15 cellular contexts compared by ENCODE assay signal in the genomic region with DNA sequence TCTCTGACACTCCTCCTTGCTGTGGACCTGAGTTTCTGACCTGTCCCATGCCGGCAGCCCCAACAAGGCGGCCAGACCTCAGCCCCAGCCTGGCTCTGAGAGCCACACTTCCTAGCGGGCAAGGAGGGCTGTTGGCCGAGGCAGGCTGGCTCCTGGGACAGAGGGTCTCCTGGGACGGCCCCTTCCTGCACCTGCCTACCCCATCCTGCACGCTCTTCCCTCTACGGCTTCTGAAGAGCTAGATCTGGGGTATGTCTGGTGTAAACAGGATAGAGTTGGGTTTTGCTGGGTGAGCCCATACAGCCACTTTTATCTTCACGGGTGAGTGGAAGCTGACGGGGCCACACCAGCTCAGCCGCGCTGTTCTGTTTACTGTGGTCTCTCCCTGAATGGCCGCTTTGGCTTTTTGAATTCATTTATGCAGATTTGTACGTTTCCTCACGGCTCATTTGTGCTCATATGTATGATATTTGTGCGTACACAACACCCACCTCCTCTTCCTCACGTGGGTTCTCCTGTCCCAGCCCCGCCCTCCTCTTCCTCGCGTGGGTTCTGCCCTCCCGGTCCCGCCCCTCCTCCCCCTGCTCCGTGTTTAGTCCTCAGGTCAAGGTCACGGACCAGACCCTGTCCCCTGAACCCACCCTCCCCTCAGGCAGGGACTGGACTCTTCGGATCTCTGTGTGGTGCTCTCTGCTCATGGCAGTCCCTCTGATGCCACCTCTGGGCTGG. TPM values are rescaled to one million over a fixed set of nuclear protein-coding genes. Genes with fewer than 3 reads are reported as not detected.
DNase-seq lines count a peak whose midpoint lies in the region; ATAC-seq, FAIRE-seq and TF ChIP-seq lines count a peak whose summit lies in the region.
"Had no signal": no experiment of that assay in that cellular context is flagged by ENCODE, and none has a peak within 500 bp of the region (broad histone marks: within the 10 kb centered on the region; RNA-seq: fewer than 3 reads in every experiment).

No MANE protein-coding gene starts in this region.

- no peak overlapping the region for H4K8ac ChIP-seq in mesendoderm (ENCODE audit: low read depth, low read length)

- H3K9ac ChIP-seq in HepG2 (ENCODE audit: insufficient read depth, low read depth, low read length) (no peak overlapping the region), mesendoderm (ENCODE audit: low read length) (no peak overlapping the region)

- no peak for TF ChIP-seq RAD21 in HepG2 (CRISPR knock-in tag; IDR thresholded peaks at IDR 0.05)

- H3K4me1 ChIP-seq in HepG2 (ENCODE audit: insufficient read depth, low read length) (peaks cover 80% of the 10 kb centered on the region), upper lobe of right lung (peaks cover 38% of the 10 kb centered on the region), mesendoderm (ENCODE audit: control insufficient read depth, low read depth, low read length) (no peaks in the 10 kb centered on the region)

- H2BK5ac ChIP-seq in mesendoderm (ENCODE audit: low read length), result no peak overlapping the region

- H3K56ac ChIP-seq in mesendoderm (ENCODE audit: low read length), result no peak overlapping the region

- no peak overlapping the region for H3K23ac ChIP-seq in mesendoderm (ENCODE audit: low read length)

- ATAC-seq in Right ventricle myocardium superior (ENCODE audit: poor library complexity) (no peak), left cardiac atrium (no peak), HepG2 (no peak), upper lobe of right lung (no peak), GM21526 (IDR thresholded peaks at IDR 0.05; ENCODE audit: low FRiP score, unreplicated experiment) (no peak)

- no peak overlapping the region for H2AK5ac ChIP-seq in mesendoderm (ENCODE audit: low read length)

- H2BK120ac ChIP-seq in mesendoderm (ENCODE audit: low read depth, low read length), result no peak overlapping the region

- no peak for TF ChIP-seq POLR2A in HepG2 (IDR thresholded peaks at IDR 0.05; ENCODE audit: insufficient read depth in 1 of 2, low read depth in 2 of 2, low read length in 2 of 2)

- intact Hi-C loops in Right ventricle myocardium superior (cut with DNase I), result no loop called here
- intact Hi-C loops in left cardiac atrium (cut with DNase I), result no loop called here
- intact Hi-C loops in HepG2 (cut with micrococcal nuclease; ENCODE audit: unreplicated experiment), result no loop called here
- intact Hi-C loops in upper lobe of right lung (cut with DNase I), result no loop called here

- TF ChIP-seq EP300 in HepG2 (IDR thresholded peaks at IDR 0.05; ENCODE audit: low read depth in 2 of 2, low read length in 2 of 2) (no peak), HepG2 (CRISPR knock-in tag; IDR thresholded peaks at IDR 0.05; ENCODE audit: borderline replicate concordance) (no peak)

- in situ Hi-C loops in HepG2 (cut with HindIII; ENCODE audit: extremely low pct_ligation_motif_present, low pct_unique_long_range_greater_than_20kb), result no loop called here

- H3K18ac ChIP-seq in mesendoderm (ENCODE audit: low read length), result no peak overlapping the region

- no peaks in the 10 kb centered on the region for H3K79me1 ChIP-seq in mesendoderm (ENCODE audit: low read length)

- 48% methylated on average over 19 of the region's 24 CpGs for WGBS in HepG2 (ENCODE audit: low lambda C conversion rate)
- WGBS in mesendoderm (ENCODE audit: extremely low coverage, insufficient coverage, low lambda C conversion rate), result no CpG with 5 or more reads among the region's 24 CpGs

- TF ChIP-seq CTCF in HepG2 (CRISPR knock-in tag; IDR thresholded peaks at IDR 0.05) (no peak), upper lobe of right lung (IDR thresholded peaks at IDR 0.05) (no peak)

- H3K4me2 ChIP-seq in HepG2 (ENCODE audit: low read depth, low read length) (peak overlapping the region; percentile 36; the same call in 1 of the 2 replicates), mesendoderm (ENCODE audit: low read length) (no peak overlapping the region)

- no peak for FAIRE-seq in HepG2 (lab: Jason Lieb, UNC)
- FAIRE-seq: keratinocyte, TTC549 had no signal

- no peaks in the 10 kb centered on the region for H3K27me3 ChIP-seq in HepG2 (ENCODE audit: control insufficient read depth in 1 of 2, insufficient read depth in 2 of 2, low read length in 2 of 2)
- H3K27me3 ChIP-seq in upper lobe of right lung, result no peaks in the 10 kb centered on the region
- H3K27me3 ChIP-seq in mesendoderm (ENCODE audit: insufficient read depth, low read length, poor library complexity), result no peaks in the 10 kb centered on the region

- peak; percentile 18 for DNase-seq in Right ventricle myocardium superior
- no peak for DNase-seq in left cardiac atrium
- peak; percentile 8 to 18 for DNase-seq in activated CD4-positive, alpha-beta T cell treated with anti-CD3 and anti-CD28 coated beads, Interleukin-2, amount 50 U/mL, for 4 hours
- DNase-seq in HepG2 (ENCODE audit: low spot score), result no peak
- peak; percentile 55 for DNase-seq in upper lobe of right lung
- no peak for DNase-seq in mesendoderm
- no peak for DNase-seq in stimulated activated CD4-positive, alpha-beta T cell treated with anti-CD3 and anti-CD28 coated beads, Interleukin-12 subunit alpha, Interleukin-12 subunit beta, amount 100 ng/mL, for 4 hours
- DNase-seq: foreskin melanocyte, MM.1S, natural killer cell had no signal

- no peak overlapping the region for H4K5ac ChIP-seq in mesendoderm (ENCODE audit: low read length)

- no peak overlapping the region for H2BK15ac ChIP-seq in mesendoderm (replicated peaks; ENCODE audit: low read depth)

- H3K27ac ChIP-seq in HepG2 (ENCODE audit: extremely low read length, insufficient read depth, low read length) (no peak overlapping the region), upper lobe of right lung (no peak overlapping the region), mesendoderm (ENCODE audit: low read depth, low read length) (no peak overlapping the region)
- H3K27ac ChIP-seq: HL-60 had no signal

- no peak overlapping the region for H2AFZ ChIP-seq in HepG2 (ENCODE audit: low read length)

- BruUV-seq in HepG2 (replicated peaks; lab: Mats Ljungman, UMichigan), result no TSS peak

- CTCF ChIA-PET in HepG2 (lab: Yijun Ruan, JAX; ENCODE audit: low intra/inter-chr PET ratio, low total read pairs), result no interaction called here

- H3K4me3 ChIP-seq in HepG2 (replicated peaks in 1 of 3; ENCODE audit: insufficient read depth in 1 of 3, low read depth in 2 of 3, low read length in 3 of 3) (no peak overlapping the region), upper lobe of right lung (no peak overlapping the region), mesendoderm (ENCODE audit: low read length) (no peak overlapping the region)
- H3K4me3 ChIP-seq: dorsolateral prefrontal cortex had no signal

- no peak overlapping the region for H3K4ac ChIP-seq in mesendoderm (ENCODE audit: low read depth, low read length)

- POLR2A ChIA-PET in HepG2 (lab: Yijun Ruan, JAX), result interaction anchor here (1.2 to 2.6 kb wide), 5 partner anchors 14 to 149 kb away, joined by 3 to 15 read pairs (median 3); no protein-coding TSS in a partner anchor

- H3K36me3 ChIP-seq in HepG2 (replicated peaks in 1 of 2; ENCODE audit: control insufficient read depth in 1 of 2, insufficient read depth in 2 of 2, low read length in 2 of 2), result no peaks in the 10 kb centered on the region
- H3K36me3 ChIP-seq in upper lobe of right lung, result no peaks in the 10 kb centered on the region
- no peaks in the 10 kb centered on the region for H3K36me3 ChIP-seq in mesendoderm (ENCODE audit: control insufficient read depth, insufficient read depth, low read length)

- no peaks in the 10 kb centered on the region for H3K9me3 ChIP-seq in HepG2 (ENCODE audit: low read length)
- H3K9me3 ChIP-seq in upper lobe of right lung, result no peaks in the 10 kb centered on the region

- no peaks in the 10 kb centered on the region for H4K20me1 ChIP-seq in HepG2 (ENCODE audit: insufficient read depth, low read length)

- H3K79me2 ChIP-seq in HepG2 (ENCODE audit: insufficient read depth, low read length) (no peaks in the 10 kb centered on the region), mesendoderm (ENCODE audit: control insufficient read depth, insufficient read depth, low read length) (no peaks in the 10 kb centered on the region)

TF ChIP-seq in HepG2, 621 proteins besides CTCF, POLR2A, EP300 and RAD21 (continues in another document):
- 0 out of 2 replicates have a peak, but pooled peaks have one; percentile 42 for TF ChIP-seq ZNF691 (CRISPR knock-in tag; IDR thresholded peaks at IDR 0.05; ENCODE audit: borderline replicate concordance, low read depth)

RNA-seq across cellular contexts. Expression of gene POFUT2, which starts 34.7 kb away (rescaled TPM):
- total RNA-seq in Right ventricle myocardium superior (15.3 TPM), left cardiac atrium (10 to 100 TPM; 18.1 to 20.3 TPM), HepG2 (2016; rRNA removed; fragmentation: Illumina TruSeq; extraction: Trizol) (9.8 and 24.0 TPM in 2 replicates), upper lobe of right lung (29.0 TPM)
- 2.9 and 4.1 TPM in 2 replicates for total RNA-seq in HepG2 (2016; cell fraction: cytosol; rRNA removed; fragmentation: Illumina TruSeq; extraction: Trizol; ENCODE audit: low read depth)
- 8.5 and 20.1 TPM in 2 replicates for total RNA-seq in HepG2 (2016; cell fraction: insoluble cytoplasmic fraction; rRNA removed; fragmentation: Illumina TruSeq; extraction: Trizol)
- 7.7 and 7.9 TPM in 2 replicates for total RNA-seq in HepG2 (2016; cell fraction: membrane; rRNA removed; fragmentation: Illumina TruSeq; extraction: Trizol)
- total RNA-seq in HepG2 (2016; cell fraction: nucleus; rRNA removed; fragmentation: Illumina TruSeq; extraction: Trizol), result 29.0 and 30.4 TPM in 2 replicates
- polyA plus RNA-seq in HepG2 (2011; rRNA removed), result 21.7 and 22.8 TPM in 2 replicates
- 14.9 and 16.0 TPM in 2 replicates for polyA plus RNA-seq in HepG2 (2011; cell fraction: cytosol; rRNA removed)
- 67.0 and 84.3 TPM in 2 replicates for polyA plus RNA-seq in HepG2 (2011; cell fraction: nucleus; rRNA removed)
- 25.3 and 34.5 TPM in 2 replicates for polyA plus RNA-seq in HepG2 (2012)
- 3.3 and 3.7 TPM in 2 replicates for polyA plus RNA-seq in HepG2 (2016; cell fraction: cytosol; fragmentation: Illumina TruSeq; extraction: Trizol; ENCODE audit: low read depth)
- polyA plus RNA-seq in HepG2 (2016; cell fraction: insoluble cytoplasmic fraction; fragmentation: Illumina TruSeq; extraction: Trizol; ENCODE audit: low read depth), result 7.8 and 10.0 TPM in 2 replicates
- polyA plus RNA-seq in HepG2 (2016; cell fraction: membrane; fragmentation: Illumina TruSeq; extraction: Trizol; ENCODE audit: low read depth), result 6.3 and 6.9 TPM in 2 replicates
- 66.5 TPM in 2 replicates for polyA plus RNA-seq in HepG2 (2016; cell fraction: nucleus; fragmentation: Illumina TruSeq; extraction: Trizol; ENCODE audit: insufficient read depth, low read depth)
- polyA minus RNA-seq in HepG2 (2011; rRNA and poly(A)+ RNA removed; ENCODE audit: low replicate concordance), result 10.4 and 14.1 TPM in 2 replicates
- 8.6 and 9.1 TPM in 2 replicates for polyA minus RNA-seq in HepG2 (2011; cell fraction: cytosol; rRNA and poly(A)+ RNA removed)
- polyA minus RNA-seq in HepG2 (2011; cell fraction: nucleus; rRNA and poly(A)+ RNA removed), result 22.9 and 23.1 TPM in 2 replicates
- polyA plus RNA-seq in mesendoderm (2013, experiment 1 of 2), result 17.3 TPM
- polyA plus RNA-seq in mesendoderm (2013, experiment 2 of 2), result 17.4 TPM

Comparison
In these comparisons a context has a peak if more than half of its experiments do, and no peak if none do; other contexts are left out.
1. DNase-seq: peak in Right ventricle myocardium superior (single experiment), activated CD4-positive, alpha-beta T cell treated with anti-CD3 and anti-CD28 coated beads, Interleukin-2, amount 50 U/mL, for 4 hours (2 of 2) and upper lobe of right lung (single experiment); none in left cardiac atrium (single experiment), HepG2 (single experiment), mesendoderm (single experiment) and stimulated activated CD4-positive, alpha-beta T cell treated with anti-CD3 and anti-CD28 coated beads, Interleukin-12 subunit alpha, Interleukin-12 subunit beta, amount 100 ng/mL, for 4 hours (single experiment).